Comparison of ENCODE assay signal across 1 cellular context in the genomic region with DNA sequence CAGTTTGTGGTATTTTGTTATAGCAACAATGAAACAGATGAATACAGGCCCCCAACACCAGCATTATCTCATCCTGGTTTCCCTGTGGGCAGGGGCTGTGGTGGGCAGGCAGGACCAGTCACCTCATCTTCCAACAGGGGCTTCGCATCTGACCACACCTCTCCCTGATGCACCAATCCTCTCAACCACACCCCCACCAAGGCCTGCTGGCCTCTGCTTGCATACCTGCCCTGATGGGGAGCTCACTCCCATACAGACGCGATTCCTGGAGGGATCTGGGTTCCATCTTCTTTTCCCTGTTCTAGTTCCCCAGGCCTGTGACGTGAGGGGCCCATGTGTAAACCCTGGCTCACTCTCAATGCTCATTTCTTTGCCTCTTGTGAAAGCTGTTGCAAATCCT.
A peak's percentile ranks its signal among the peaks of the same experiment; 100 is the strongest.
TF ChIP-seq lines count a peak whose summit lies in the region.

No MANE protein-coding gene starts in this region.

TF ChIP-seq in A549, 52 proteins besides CTCF, POLR2A, EP300 and RAD21:
- TF ChIP-seq KDM1A (IDR thresholded peaks at IDR 0.05; ENCODE audit: low read depth) (peak; percentile 55; the same call in 1 of the 2 replicates), ZFP36 (IDR thresholded peaks at IDR 0.05; ENCODE audit: borderline replicate concordance, partially characterized antibody) (peak; percentile 61)
